ENCODE assay signal across 1 cellular context in the genomic region with DNA sequence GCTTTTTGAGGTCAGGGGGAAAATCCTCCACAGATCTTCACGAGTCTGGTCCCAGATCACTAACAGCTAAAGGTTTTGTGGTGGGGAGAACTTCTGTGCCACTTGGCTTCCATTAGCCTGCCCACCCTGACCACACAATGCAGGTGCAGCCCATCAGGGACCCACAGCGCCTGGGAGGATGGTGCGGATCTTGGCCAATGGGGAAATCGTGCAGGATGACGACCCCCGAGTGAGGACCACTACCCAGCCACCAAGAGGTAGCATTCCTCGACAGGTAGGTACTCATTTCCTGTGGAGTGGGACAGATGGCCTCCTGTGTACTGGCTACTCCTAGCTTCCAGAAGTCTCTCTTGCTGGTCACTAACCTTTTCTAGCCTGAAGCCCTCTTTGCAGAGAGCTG.
TF ChIP-seq lines count a peak whose summit lies in the region.

No MANE protein-coding gene starts in this region.

TF ChIP-seq in WTC11, 78 proteins besides CTCF, POLR2A, EP300 and RAD21:
- TF ChIP-seq ZNF121 (CRISPR knock-in tag; IDR thresholded peaks at IDR 0.05) (no peak), ZNF232 (CRISPR knock-in tag; IDR thresholded peaks at IDR 0.05) (no peak), NFYB (CRISPR knock-in tag; conservative IDR thresholded peaks at IDR 0.05; ENCODE audit: low read depth) (no peak)
- TF ChIP-seq, protein P1, sequence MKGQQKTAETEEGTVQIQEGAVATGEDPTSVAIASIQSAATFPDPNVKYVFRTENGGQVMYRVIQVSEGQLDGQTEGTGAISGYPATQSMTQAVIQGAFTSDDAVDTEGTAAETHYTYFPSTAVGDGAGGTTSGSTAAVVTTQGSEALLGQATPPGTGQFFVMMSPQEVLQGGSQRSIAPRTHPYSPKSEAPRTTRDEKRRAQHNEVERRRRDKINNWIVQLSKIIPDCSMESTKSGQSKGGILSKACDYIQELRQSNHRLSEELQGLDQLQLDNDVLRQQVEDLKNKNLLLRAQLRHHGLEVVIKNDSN (CRISPR knock-in tag; IDR thresholded peaks at IDR 0.05) = no peak
- TF ChIP-seq, protein P2, sequence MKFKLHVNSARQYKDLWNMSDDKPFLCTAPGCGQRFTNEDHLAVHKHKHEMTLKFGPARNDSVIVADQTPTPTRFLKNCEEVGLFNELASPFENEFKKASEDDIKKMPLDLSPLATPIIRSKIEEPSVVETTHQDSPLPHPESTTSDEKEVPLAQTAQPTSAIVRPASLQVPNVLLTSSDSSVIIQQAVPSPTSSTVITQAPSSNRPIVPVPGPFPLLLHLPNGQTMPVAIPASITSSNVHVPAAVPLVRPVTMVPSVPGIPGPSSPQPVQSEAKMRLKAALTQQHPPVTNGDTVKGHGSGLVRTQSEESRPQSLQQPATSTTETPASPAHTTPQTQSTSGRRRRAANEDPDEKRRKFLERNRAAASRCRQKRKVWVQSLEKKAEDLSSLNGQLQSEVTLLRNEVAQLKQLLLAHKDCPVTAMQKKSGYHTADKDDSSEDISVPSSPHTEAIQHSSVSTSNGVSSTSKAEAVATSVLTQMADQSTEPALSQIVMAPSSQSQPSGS (CRISPR knock-in tag; IDR thresholded peaks at IDR 0.05; ENCODE audit: borderline replicate concordance, low read depth) = no peak
- TF ChIP-seq, protein P3, sequence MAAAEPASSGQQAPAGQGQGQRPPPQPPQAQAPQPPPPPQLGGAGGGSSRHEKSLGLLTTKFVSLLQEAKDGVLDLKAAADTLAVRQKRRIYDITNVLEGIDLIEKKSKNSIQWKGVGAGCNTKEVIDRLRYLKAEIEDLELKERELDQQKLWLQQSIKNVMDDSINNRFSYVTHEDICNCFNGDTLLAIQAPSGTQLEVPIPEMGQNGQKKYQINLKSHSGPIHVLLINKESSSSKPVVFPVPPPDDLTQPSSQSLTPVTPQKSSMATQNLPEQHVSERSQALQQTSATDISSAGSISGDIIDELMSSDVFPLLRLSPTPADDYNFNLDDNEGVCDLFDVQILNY (CRISPR knock-in tag; IDR thresholded peaks at IDR 0.05) = no peak
